ENCODE assay signal across 8 cellular contexts in the genomic region with DNA sequence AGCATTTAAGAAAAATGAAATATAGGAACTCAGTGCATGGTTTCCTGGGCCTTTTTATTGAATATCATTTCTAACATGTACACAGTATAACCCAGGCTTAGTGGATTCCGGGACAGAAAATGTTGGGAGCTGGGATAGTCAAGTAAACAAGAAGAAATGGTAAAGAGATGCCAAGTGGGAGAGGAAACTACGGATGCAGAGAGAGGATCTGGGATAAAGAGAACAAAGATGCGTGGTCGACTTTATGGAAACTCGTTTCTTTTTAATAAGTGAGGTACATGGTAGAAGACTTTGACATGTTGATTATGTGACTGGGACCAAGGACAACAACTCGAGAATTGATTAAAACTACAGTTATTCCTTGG. TPM values are rescaled to one million over a fixed set of nuclear protein-coding genes. Genes with fewer than 3 reads are reported as not detected.
A peak's percentile ranks its signal among the peaks of the same experiment; 100 is the strongest.
DNase-seq lines count a peak whose midpoint lies in the region; ATAC-seq and TF ChIP-seq lines count a peak whose summit lies in the region.

No MANE protein-coding gene starts in this region.

- no peaks in the 10 kb centered on the region for H3K9me3 ChIP-seq in PC-9 (ENCODE audit: insufficient read depth, low read depth)
- H3K9me3 ChIP-seq in ovary: no peaks in the 10 kb centered on the region

- POLR2A ChIA-PET in PC-9 (lab: Charles Lee; ENCODE audit: unreplicated experiment): no interaction called here

- H3K36me3 Mint-ChIP-seq in Calu3 (ENCODE audit: insufficient read depth, unreplicated experiment): peaks cover 9% of the 10 kb centered on the region

- H2AFZ ChIP-seq in PC-9: peak overlapping the region; percentile 98

- H3K27me3 Mint-ChIP-seq in Calu3 (ENCODE audit: unreplicated experiment): no peaks in the 10 kb centered on the region

- BruUV-seq in Calu3 (replicated peaks; lab: Mats Ljungman, UMichigan): TSS peak; percentile 50
- TSS peak; percentile 96 for BruUV-seq in PC-9 (replicated peaks; lab: Mats Ljungman, UMichigan)

- no peaks in the 10 kb centered on the region for H3K9me3 Mint-ChIP-seq in Calu3 (ENCODE audit: low read depth, unreplicated experiment)

- H3K36me3 ChIP-seq in PC-9 (ENCODE audit: low read depth) (no peaks in the 10 kb centered on the region), ovary (no peaks in the 10 kb centered on the region)

- TF ChIP-seq EP300 in ovary (IDR thresholded peaks at IDR 0.05): no peak

- H3K4me3 Mint-ChIP-seq in Calu3 (ENCODE audit: low read depth, unreplicated experiment): peak overlapping the region; percentile 77

- WGBS in ovary, 3 donors: 62 to 68% (median 66%) methylated on average over 6 of the region's 6 CpGs

- CTCF ChIA-PET in Calu3 (lab: Charles Lee): no interaction called here
- CTCF ChIA-PET in PC-9 (lab: Charles Lee): no interaction called here

- H3K9me2 ChIP-seq in PC-9 (ENCODE audit: insufficient read depth): no peaks in the 10 kb centered on the region

- H3K4me1 ChIP-seq in PC-9 (replicated peaks; ENCODE audit: insufficient read depth) (peaks cover 33% of the 10 kb centered on the region), ovary (ENCODE audit: insufficient read depth) (peaks cover 6% of the 10 kb centered on the region)

- no peak for TF ChIP-seq POLR2A in ovary (IDR thresholded peaks at IDR 0.05)

- H3F3A ChIP-seq in PC-9 (ENCODE audit: insufficient read depth, low read depth): peaks cover 3% of the 10 kb centered on the region; the same call in 1 of the 2 replicates

- H3K4me3 ChIP-seq in PC-9 (peak overlapping the region; percentile 69), ovary (peak overlapping the region; percentile 45)

- no peak for TF ChIP-seq CTCF in Calu3 (IDR thresholded peaks at IDR 0.05; ENCODE audit: unreplicated experiment)
- TF ChIP-seq CTCF in PC-9 (conservative IDR thresholded peaks at IDR 0.05): no peak
- no peak for TF ChIP-seq CTCF in ovary (IDR thresholded peaks at IDR 0.05)

- no peaks in the 10 kb centered on the region for H3K27me3 ChIP-seq in PC-9 (ENCODE audit: insufficient read depth, low read depth)
- H3K27me3 ChIP-seq in ovary: no peaks in the 10 kb centered on the region

- DNase-seq in Calu3: no peak
- no peak for DNase-seq in PC-9
- no peak for DNase-seq in epithelial cell of prostate (ENCODE audit: low read depth, low spot score)
- DNase-seq in ovary: no peak
- DNase-seq in iPS-NIHi11 (ENCODE audit: low spot score): no peak
- no peak for DNase-seq in HK-2 (ENCODE audit: unreplicated experiment)
- DNase-seq in glomerular visceral epithelial cell (ENCODE audit: extremely low spot score): no peak

- intact Hi-C loops in Calu3 (cut with micrococcal nuclease; ENCODE audit: unreplicated experiment): no loop called here
- intact Hi-C loops in PC-9 (cut with micrococcal nuclease; ENCODE audit: unreplicated experiment): no loop called here
- intact Hi-C loops in ovary (cut with DNase I): no loop called here

- H3K27ac Mint-ChIP-seq in Calu3 (ENCODE audit: unreplicated experiment): peak overlapping the region; percentile 83

- ATAC-seq in HG02678 (IDR thresholded peaks at IDR 0.05; ENCODE audit: unreplicated experiment): no peak

- H4K20me1 ChIP-seq in PC-9 (ENCODE audit: insufficient read depth): no peaks in the 10 kb centered on the region

- H3K27ac ChIP-seq in PC-9: no peak overlapping the region
- H3K27ac ChIP-seq in epithelial cell of prostate: peak overlapping the region; percentile 60
- peak overlapping the region in 1 of 2 donors; percentile 54 for H3K27ac ChIP-seq in ovary

- peaks cover 17% of the 10 kb centered on the region for H3K4me1 Mint-ChIP-seq in Calu3 (ENCODE audit: low read depth, unreplicated experiment)

- no peaks in the 10 kb centered on the region for H3K79me2 ChIP-seq in PC-9 (ENCODE audit: low read depth)

- peak overlapping the region; percentile 86 for H3K4me2 ChIP-seq in PC-9

RNA-seq across cellular contexts. Expression of gene GPR176, which starts 1.2 kb away (rescaled TPM):
- 7.3 and 10.2 TPM in 2 replicates for total RNA-seq in Calu3 (2022)
- 4.2 and 4.7 TPM in 2 replicates for total RNA-seq in PC-9 (2021)
- total RNA-seq in ovary: 1 to 10 TPM in 5 of 7 donors, under 1 TPM in 2; 0.68 to 2.4 (median 1.8) TPM
- 1 to 10 TPM; 3.0 to 8.5 TPM for polyA plus RNA-seq in ovary

RNA-seq across cellular contexts. Expression of gene EIF2AK4, which starts 12.7 kb away (rescaled TPM):
- total RNA-seq in Calu3 (2022) (14.9 and 18.5 TPM in 2 replicates), PC-9 (2021) (35.7 and 45.8 TPM in 2 replicates), ovary (10 to 100 TPM; 26.6 to 44.8 (median 31.6) TPM)
- 10 to 100 TPM; 22.4 to 42.1 TPM for polyA plus RNA-seq in ovary
